15 cellular contexts compared by ENCODE assay signal in the genomic region with DNA sequence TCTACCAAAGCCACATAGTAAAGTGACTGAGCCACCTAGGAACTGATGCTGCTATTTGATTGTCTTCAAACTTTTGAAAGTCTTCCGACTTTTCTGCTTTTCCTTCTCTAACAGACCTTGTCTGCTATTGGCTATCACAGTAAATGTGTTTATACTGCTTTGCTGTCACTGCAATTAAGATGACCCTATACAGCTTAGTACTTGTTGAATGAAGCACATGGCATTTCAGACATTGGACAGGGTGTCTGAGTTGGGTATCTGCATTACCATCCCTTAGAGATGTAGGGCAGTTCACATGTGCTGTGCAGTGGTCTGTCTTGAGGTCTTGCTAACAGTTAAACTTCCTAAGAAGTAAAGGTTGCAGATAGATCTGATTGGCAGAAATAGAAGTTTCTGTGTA. TPM values are rescaled to one million over a fixed set of nuclear protein-coding genes. Genes with fewer than 3 reads are reported as not detected.
A peak's percentile ranks its signal among the peaks of the same experiment; 100 is the strongest.
DNase-seq lines count a peak whose midpoint lies in the region; ATAC-seq, FAIRE-seq and TF ChIP-seq lines count a peak whose summit lies in the region.
"Had no signal": no experiment of that assay in that cellular context is flagged by ENCODE, and none has a peak within 500 bp of the region (broad histone marks: within the 10 kb centered on the region; RNA-seq: fewer than 3 reads in every experiment).

No MANE protein-coding gene starts in this region.

- no peak overlapping the region for H2BK15ac ChIP-seq in H1 (ENCODE audit: low read length)

- FAIRE-seq in H1 (lab: Jason Lieb, UNC) = no peak

- H3K9ac ChIP-seq in PC-3 (ENCODE audit: low read length) = no peak overlapping the region
- H3K9ac ChIP-seq in H1 (replicated peaks in 1 of 4; ENCODE audit: extremely low read depth in 1 of 4, low read depth in 3 of 4, low read length in 3 of 4) = no peak overlapping the region

- CTCF ChIA-PET in A673 (lab: Charles Lee) (no interaction called here), Calu3 (lab: Charles Lee) (no interaction called here), PC-3 (lab: Charles Lee) (no interaction called here), H1 (lab: Charles Lee; ENCODE audit: partially characterized antibody) (no interaction called here)

- H3K4me3 Mint-ChIP-seq in Calu3 (ENCODE audit: low read depth, unreplicated experiment) = peak overlapping the region; percentile 94

- H3K4me1 ChIP-seq in A673 (ENCODE audit: insufficient read depth, low read length, poor library complexity, severe bottlenecking) (peaks cover 27% of the 10 kb centered on the region), PC-3 (ENCODE audit: insufficient read depth, low read length) (peaks cover 31% of the 10 kb centered on the region), H1 (replicated peaks in 1 of 4; ENCODE audit: control insufficient read depth in 3 of 4, insufficient read depth in 4 of 4, low read length in 3 of 4) (peaks cover 0 to 3% (median 3%) of the 10 kb centered on the region in 4 experiments; a peak in 4 of 7 replicates), sigmoid colon (peaks cover 0 to 44% (median 32%) of the 10 kb centered on the region in 4 donors)

- H3K27me3 Mint-ChIP-seq in Calu3 (ENCODE audit: unreplicated experiment) = no peaks in the 10 kb centered on the region

- TF ChIP-seq POLR2A in H1 (IDR thresholded peaks at IDR 0.05; ENCODE audit: control extremely low read depth in 1 of 2, low read depth in 2 of 2, low read length in 2 of 2) = no peak
- TF ChIP-seq POLR2A in sigmoid colon (IDR thresholded peaks at IDR 0.05) = no peak

- POLR2A ChIA-PET in A673 (lab: Charles Lee; ENCODE audit: low non-redundant PET) (no interaction called here), PC-3 (lab: Charles Lee; ENCODE audit: unreplicated experiment) (no interaction called here), H1 (lab: Charles Lee; ENCODE audit: partially characterized antibody) (interaction anchor here (0.7 to 6.1 kb wide), 3 partner anchors 11 to 58 kb away, joined by 3 to 63 read pairs (median 56); partner anchors contain the start of gene TRMT61B)

- no peak overlapping the region for H2BK120ac ChIP-seq in H1 (replicated peaks; ENCODE audit: low read depth, low read length)

- no peak overlapping the region for H3K14ac ChIP-seq in H1 (ENCODE audit: insufficient read length)

- H3K9me2 ChIP-seq in PC-3 (replicated peaks; ENCODE audit: low read length) = no peaks in the 10 kb centered on the region

- H3F3A ChIP-seq in PC-3 (ENCODE audit: low read length, unreplicated experiment) = peaks cover 7% of the 10 kb centered on the region

- no peak overlapping the region for H2BK20ac ChIP-seq in H1 (ENCODE audit: low read length)

- H3K18ac ChIP-seq in H1 (ENCODE audit: extremely low read depth, low read length) = no peak overlapping the region

- H3K36me3 Mint-ChIP-seq in Calu3 (ENCODE audit: insufficient read depth, unreplicated experiment) = peaks cover 46% of the 10 kb centered on the region

- no peak overlapping the region for H4K91ac ChIP-seq in H1 (replicated peaks; ENCODE audit: insufficient read length, low read length)

- TF ChIP-seq EP300 in H1 (IDR thresholded peaks at IDR 0.05; ENCODE audit: borderline replicate concordance in 1 of 2, low read depth in 2 of 2, low read length in 2 of 2) (no peak), sigmoid colon (IDR thresholded peaks at IDR 0.05) (no peak)

- H3K79me1 ChIP-seq in H1 (ENCODE audit: low read depth, low read length) = peaks cover 2% of the 10 kb centered on the region; the same call in 1 of the 2 replicates

- no peak overlapping the region for H3K27ac ChIP-seq in A673 (ENCODE audit: low read depth, low read length, poor library complexity, severe bottlenecking)
- H3K27ac ChIP-seq in PC-3 (ENCODE audit: low read length) = no peak overlapping the region
- no peak overlapping the region for H3K27ac ChIP-seq in H1 (ENCODE audit: low read depth, low read length)
- no peak overlapping the region for H3K27ac ChIP-seq in sigmoid colon
- H3K27ac ChIP-seq: psoas muscle, SJCRH30 had no signal

- no peak for TF ChIP-seq RAD21 in H1 (IDR thresholded peaks at IDR 0.05 in 1 of 2, conservative IDR thresholded peaks at IDR 0.05 in 1 of 2; ENCODE audit: low read depth in 2 of 2, low read length in 2 of 2)

- H3K4ac ChIP-seq in H1 (replicated peaks; ENCODE audit: insufficient read length, low read depth, low read length) = no peak overlapping the region

- no peaks in the 10 kb centered on the region for H3K27me3 ChIP-seq in A673 (replicated peaks; ENCODE audit: insufficient read depth, low read depth, low read length, poor library complexity)
- H3K27me3 ChIP-seq in PC-3 (ENCODE audit: low read length) = no peaks in the 10 kb centered on the region
- no peaks in the 10 kb centered on the region for H3K27me3 ChIP-seq in H1 (replicated peaks in 1 of 4; ENCODE audit: control insufficient read depth in 3 of 4, extremely low read depth in 1 of 4, insufficient read depth in 3 of 4, low read length in 3 of 4)
- no peaks in the 10 kb centered on the region for H3K27me3 ChIP-seq in sigmoid colon
- H3K27me3 ChIP-seq: SJCRH30 had no signal

- H3K4me1 Mint-ChIP-seq in Calu3 (ENCODE audit: low read depth, unreplicated experiment) = peaks cover 49% of the 10 kb centered on the region

- WGBS in H1 (ENCODE audit: extremely low coverage in 1 of 2, insufficient coverage in 1 of 2, insufficient read length in 1 of 2, insufficient replicate concordance in 2 of 2, low coverage in 1 of 2, low lambda C conversion rate in 2 of 2, missing lambda C conversion rate in 1 of 2), 2 experiments = 84% methylated on average over 1 of the region's 1 CpG; no CpG with 5 or more reads in 1 of the 2 experiments
- 28 to 61% methylated on average over 1 of the region's 1 CpG for WGBS in sigmoid colon, 2 donors

- H3K36me3 ChIP-seq in A673 (ENCODE audit: insufficient read depth, low read length, poor library complexity, severe bottlenecking) (peaks cover 14% of the 10 kb centered on the region), PC-3 (ENCODE audit: low read depth, low read length) (peaks cover 38% of the 10 kb centered on the region), H1 (ENCODE audit: control insufficient read depth in 2 of 4, insufficient read depth in 4 of 4, low read length in 3 of 4) (peaks cover 3 to 16% (median 9%) of the 10 kb centered on the region in 4 experiments), sigmoid colon (peaks cover 0 to 12% (median 4%) of the 10 kb centered on the region in 4 donors)

- no peak overlapping the region for H3K56ac ChIP-seq in H1 (replicated peaks; ENCODE audit: insufficient read length, low read depth, low read length)

- ATAC-seq in PC-3 = no peak
- no peak for ATAC-seq in GM18511 (IDR thresholded peaks at IDR 0.05; ENCODE audit: unreplicated experiment)
- ATAC-seq: esophagus mucosa, psoas muscle had no signal

- H4K5ac ChIP-seq in H1 (ENCODE audit: insufficient read length, low read depth, low read length) = no peak overlapping the region

- no peak overlapping the region for H4K8ac ChIP-seq in H1 (ENCODE audit: extremely low read depth, insufficient read depth, low read length)

- H2AFZ ChIP-seq in PC-3 (ENCODE audit: low read length) (no peak overlapping the region), H1 (ENCODE audit: low read length) (no peak overlapping the region)

- intact Hi-C loops in A673 (cut with micrococcal nuclease; ENCODE audit: unreplicated experiment) (loop anchor here (10.0 kb wide), 1 partner anchor 333 kb away; no protein-coding TSS in a partner anchor), Calu3 (cut with micrococcal nuclease; ENCODE audit: unreplicated experiment) (no loop called here), PC-3 (cut with micrococcal nuclease) (no loop called here), sigmoid colon (cut with DNase I) (loop anchor here (10.0 kb wide), 1 partner anchor 333 kb away; no protein-coding TSS in a partner anchor)

- no peak overlapping the region for H2BK12ac ChIP-seq in H1 (ENCODE audit: low read depth, low read length)

- H2BK5ac ChIP-seq in H1 (ENCODE audit: low read depth, low read length) = no peak overlapping the region

- peak overlapping the region; percentile 3 for H3K4me3 ChIP-seq in A673 (ENCODE audit: low read depth, low read length, poor library complexity, severe bottlenecking)
- peak overlapping the region; percentile 92 for H3K4me3 ChIP-seq in PC-3 (ENCODE audit: low read length)
- peak overlapping the region in 1 of 4 experiments; percentile 99; a peak in 2 of 8 replicates for H3K4me3 ChIP-seq in H1 (ENCODE audit: extremely low read depth in 1 of 4, insufficient read depth in 2 of 4, low read depth in 3 of 4, low read length in 4 of 4)
- H3K4me3 ChIP-seq in sigmoid colon = no peak overlapping the region
- H3K4me3 ChIP-seq: SJCRH30 had no signal

- no peak overlapping the region for H2AK5ac ChIP-seq in H1 (ENCODE audit: low read depth, low read length)

- H4K20me1 ChIP-seq in PC-3 (ENCODE audit: low read length) = peaks cover 74% of the 10 kb centered on the region
- H4K20me1 ChIP-seq in H1 (replicated peaks in 1 of 2; ENCODE audit: control insufficient read depth in 1 of 2, insufficient read depth in 2 of 2, low read length in 2 of 2) = peaks cover 23 to 48% of the 10 kb centered on the region in 2 experiments

- H3K23me2 ChIP-seq in H1 (ENCODE audit: low read depth, low read length) = 0 out of 2 replicates have a peak, but pooled peaks cover 2% of the 10 kb centered on the region

- no peak for TF ChIP-seq CTCF in A673 (conservative IDR thresholded peaks at IDR 0.05; ENCODE audit: low read depth, low read length)
- TF ChIP-seq CTCF in Calu3 (IDR thresholded peaks at IDR 0.05; ENCODE audit: unreplicated experiment) = no peak
- no peak for TF ChIP-seq CTCF in PC-3 (conservative IDR thresholded peaks at IDR 0.05; ENCODE audit: low read depth, low read length)
- no peak for TF ChIP-seq CTCF in H1 (IDR thresholded peaks at IDR 0.05; ENCODE audit: control extremely low read depth in 1 of 3, insufficient read depth in 1 of 3, low read depth in 1 of 3, low read length in 3 of 3)
- no peak for TF ChIP-seq CTCF in sigmoid colon (IDR thresholded peaks at IDR 0.05)

- H3K4me2 ChIP-seq in PC-3 (ENCODE audit: low read length) (peak overlapping the region; percentile 93), H1 (ENCODE audit: insufficient read depth in 1 of 2, low read depth in 2 of 2, low read length in 2 of 2) (peak overlapping the region; percentile 21 to 73; a peak in 3 of 4 replicates)

- H3K23ac ChIP-seq in H1 (ENCODE audit: insufficient read length) = no peak overlapping the region

- peaks cover 87% of the 10 kb centered on the region for H3K79me2 ChIP-seq in PC-3 (ENCODE audit: low read length)
- H3K79me2 ChIP-seq in H1 (ENCODE audit: control insufficient read depth in 1 of 2, insufficient read depth in 2 of 2, low read length in 2 of 2) = peaks cover 76 to 86% of the 10 kb centered on the region in 2 experiments

- no peaks in the 10 kb centered on the region for H3K9me3 Mint-ChIP-seq in Calu3 (ENCODE audit: low read depth, unreplicated experiment)

- BruUV-seq in A673 (replicated peaks; lab: Mats Ljungman, UMichigan) (no TSS peak), Calu3 (replicated peaks; lab: Mats Ljungman, UMichigan) (no TSS peak), PC-3 (replicated peaks; lab: Mats Ljungman, UMichigan) (no TSS peak)

- H3K9me3 ChIP-seq in A673 (ENCODE audit: low read depth, low read length, poor library complexity, severe bottlenecking) (no peaks in the 10 kb centered on the region), PC-3 (ENCODE audit: low read length) (no peaks in the 10 kb centered on the region), H1 (ENCODE audit: insufficient read depth in 2 of 2, low read depth in 1 of 2, low read length in 1 of 2) (no peaks in the 10 kb centered on the region), sigmoid colon (no peaks in the 10 kb centered on the region)
- H3K9me3 ChIP-seq: psoas muscle, SJCRH30 had no signal

- no peak overlapping the region for H3K27ac Mint-ChIP-seq in Calu3 (ENCODE audit: unreplicated experiment)

- DNase-seq in A673 (ENCODE audit: low spot score) (no peak), Calu3 (no peak), PC-3 (no peak), H1 (ENCODE audit: low read depth in 1 of 2, low spot score in 2 of 2) (no peak), NCI-H748 treated with DMSO at 0.1 percent for 48 hours (lab: John Stamatoyannopoulos, UW) (no peak), CD1c-positive myeloid dendritic cell (ENCODE audit: extremely low spot score) (no peak), sigmoid colon (no peak)
- DNase-seq: NCI-H1048; NCI-H446 treated with DMSO at 0.1 percent for 48 hours; psoas muscle; SJCRH30; stimulated activated CD4-positive, alpha-beta T cell treated with anti-CD3 and anti-CD28 coated beads, Interleukin-4, amount 100 ng/mL, for 1 hour; stimulated activated naive CD4-positive, alpha-beta T cell had no signal

RNA-seq across cellular contexts. Expression of gene WDR43, which starts 3.6 kb away (rescaled TPM):
- 121 and 145 TPM in 2 replicates for total RNA-seq in A673 (2021)
- 84.4 and 85.6 TPM in 2 replicates for total RNA-seq in Calu3 (2022)
- total RNA-seq in PC-3 (2014; rRNA removed) = 89.4 and 134 TPM in 2 replicates
- total RNA-seq in H1 (2021; fragmentation: NEBNext Ultra II Directional; extraction: Animal tissue kit (Norgen Biotek cat#: 25700)) = 135 and 142 TPM in 2 replicates
- polyA plus RNA-seq in H1 (2011; rRNA removed) = 27.1 and 57.8 TPM in 2 replicates
- 61.7 TPM for polyA plus RNA-seq in H1 (2011; cell fraction: cytosol; rRNA removed)
- polyA plus RNA-seq in H1 (2011; cell fraction: nucleus; rRNA removed) = 26.5 TPM
- polyA plus RNA-seq in H1 (2012, experiment 1 of 2) = 61.7 to 115 TPM (median 76.7 TPM) in 4 replicates
- polyA plus RNA-seq in H1 (2012, experiment 2 of 2) = 4.7 TPM
- polyA plus RNA-seq in H1 (2013, experiment 1 of 2) = 60.4 TPM
- 59.6 TPM for polyA plus RNA-seq in H1 (2013, experiment 2 of 2)
- polyA minus RNA-seq in H1 (2011; rRNA and poly(A)+ RNA removed) = 236 and 322 TPM in 2 replicates
- 84.2 TPM for polyA minus RNA-seq in H1 (2011; cell fraction: cytosol; rRNA and poly(A)+ RNA removed)
- 135 TPM for polyA minus RNA-seq in H1 (2011; cell fraction: nucleus; rRNA and poly(A)+ RNA removed)
- 10 to 100 TPM; 24.9 to 45.3 (median 36.1) TPM for total RNA-seq in sigmoid colon
- polyA plus RNA-seq in sigmoid colon = 10 to 100 TPM in 2 of 3 donors, 1 to 10 TPM in 1; 8.4 to 18.5 (median 13.2) TPM

RNA-seq across cellular contexts. Expression of gene TRMT61B, which starts 27.9 kb away (rescaled TPM):
- total RNA-seq in A673 (2021) (18.3 and 21.3 TPM in 2 replicates), Calu3 (2022) (17.0 and 18.1 TPM in 2 replicates), PC-3 (2014; rRNA removed) (19.8 and 21.7 TPM in 2 replicates), sigmoid colon (10 to 100 TPM in 2 of 4 donors, 1 to 10 TPM in 2; 8.6 to 16.8 (median 10.5) TPM)
- total RNA-seq in H1 (2021; fragmentation: NEBNext Ultra II Directional; extraction: Animal tissue kit (Norgen Biotek cat#: 25700)) = 27.8 and 30.1 TPM in 2 replicates
- polyA plus RNA-seq in H1 (2011; rRNA removed) (8.2 and 10.4 TPM in 2 replicates), sigmoid colon (10 to 100 TPM; 10.9 to 13.8 (median 12.2) TPM)
- 15.5 TPM for polyA plus RNA-seq in H1 (2011; cell fraction: cytosol; rRNA removed)
- polyA plus RNA-seq in H1 (2011; cell fraction: nucleus; rRNA removed) = 6.9 TPM
- 16.2 to 24.4 TPM (median 18.2 TPM) in 4 replicates for polyA plus RNA-seq in H1 (2012, experiment 1 of 2)
- polyA plus RNA-seq in H1 (2012, experiment 2 of 2) = 7.0 TPM
- 14.1 TPM for polyA plus RNA-seq in H1 (2013, experiment 1 of 2)
- polyA plus RNA-seq in H1 (2013, experiment 2 of 2) = 14.2 TPM
- 9.2 and 10.3 TPM in 2 replicates for polyA minus RNA-seq in H1 (2011; rRNA and poly(A)+ RNA removed)
- polyA minus RNA-seq in H1 (2011; cell fraction: cytosol; rRNA and poly(A)+ RNA removed) = 7.8 TPM
- 10.8 TPM for polyA minus RNA-seq in H1 (2011; cell fraction: nucleus; rRNA and poly(A)+ RNA removed)

Comparison
In these comparisons a context has a peak if more than half of its experiments do, and no peak if none do; other contexts are left out.
1. H3K4me3 ChIP-seq: peak in A673 (single experiment) and PC-3 (single experiment); none in sigmoid colon (0 of 4).
2. intact Hi-C loops: an anchor here in A673 (10.0 kb wide) and sigmoid colon (10.0 kb wide); none called in Calu3 and PC-3.